In genomic region chr1:1068374-1069060, GRCh38 we compare ENCODE assay signal across 1 cellular context.
TF ChIP-seq lines count a peak whose summit lies in the region.

No MANE protein-coding gene starts in this region.

TF ChIP-seq in HEK293, 187 proteins besides CTCF, POLR2A, EP300 and RAD21 (continued from another document):
- TF ChIP-seq ZNF24 (tag by site-specific recombination; IDR thresholded peaks at IDR 0.05) = no peak
- no peak for TF ChIP-seq ZNF664 (tag by site-specific recombination; IDR thresholded peaks at IDR 0.05)
- TF ChIP-seq ZNF341 (tag by site-specific recombination; IDR thresholded peaks at IDR 0.05; ENCODE audit: low read depth) = no peak
- no peak for TF ChIP-seq ZNF416 (tag by site-specific recombination; IDR thresholded peaks at IDR 0.05)
- no peak for TF ChIP-seq ZNF362 (tag by site-specific recombination; IDR thresholded peaks at IDR 0.05)
- no peak for TF ChIP-seq ZBTB44 (tag by site-specific recombination; IDR thresholded peaks at IDR 0.05)
- TF ChIP-seq GFI1B (tag by site-specific recombination; IDR thresholded peaks at IDR 0.05) = no peak
- no peak for TF ChIP-seq ZBTB10 (tag by site-specific recombination; IDR thresholded peaks at IDR 0.05)
- TF ChIP-seq ZNF777 (tag by site-specific recombination; IDR thresholded peaks at IDR 0.05; ENCODE audit: borderline replicate concordance) = no peak
- no peak for TF ChIP-seq HOXA7 (CRISPR knock-in tag; IDR thresholded peaks at IDR 0.05; ENCODE audit: borderline replicate concordance)
- TF ChIP-seq ZNF580 (tag by site-specific recombination; IDR thresholded peaks at IDR 0.05) = no peak
- TF ChIP-seq ZBTB8A (tag by site-specific recombination; IDR thresholded peaks at IDR 0.05) = no peak
- TF ChIP-seq GLIS2 (tag by site-specific recombination; IDR thresholded peaks at IDR 0.05) = 0 out of 2 replicates have a peak, but pooled peaks have one; percentile 7
- peak; percentile 54 for TF ChIP-seq KLF8 (tag by site-specific recombination; IDR thresholded peaks at IDR 0.05)
- TF ChIP-seq ZNF558 (tag by site-specific recombination; IDR thresholded peaks at IDR 0.05) = no peak
- TF ChIP-seq ZNF280C (tag by site-specific recombination; IDR thresholded peaks at IDR 0.05) = no peak
- TF ChIP-seq PATZ1 (tag by site-specific recombination; IDR thresholded peaks at IDR 0.05) = peak; percentile 74; the same call in 1 of the 2 replicates
- no peak for TF ChIP-seq ZNF10 (tag by site-specific recombination; IDR thresholded peaks at IDR 0.05)
- TF ChIP-seq ZNF280D (tag by site-specific recombination; IDR thresholded peaks at IDR 0.05) = no peak
- TF ChIP-seq PRDM1 (tag by site-specific recombination; IDR thresholded peaks at IDR 0.05) = no peak
- TF ChIP-seq ZNF133 (tag by site-specific recombination; IDR thresholded peaks at IDR 0.05) = no peak
